3 cellular contexts compared by ENCODE assay signal in genomic region chr7:39153113-39153512, GRCh38.
"Had no signal": no experiment of that assay in that cellular context is flagged by ENCODE, and none has a peak within 500 bp of the region (broad histone marks: within the 10 kb centered on the region; RNA-seq: fewer than 3 reads in every experiment).

No MANE protein-coding gene starts in this region.

- DNase-seq: GDM1, GF-D8 had no signal

- H3K4me3 ChIP-seq: GM12878 had no signal
